Comparison of ENCODE assay signal across 1 cellular context in the genomic region with DNA sequence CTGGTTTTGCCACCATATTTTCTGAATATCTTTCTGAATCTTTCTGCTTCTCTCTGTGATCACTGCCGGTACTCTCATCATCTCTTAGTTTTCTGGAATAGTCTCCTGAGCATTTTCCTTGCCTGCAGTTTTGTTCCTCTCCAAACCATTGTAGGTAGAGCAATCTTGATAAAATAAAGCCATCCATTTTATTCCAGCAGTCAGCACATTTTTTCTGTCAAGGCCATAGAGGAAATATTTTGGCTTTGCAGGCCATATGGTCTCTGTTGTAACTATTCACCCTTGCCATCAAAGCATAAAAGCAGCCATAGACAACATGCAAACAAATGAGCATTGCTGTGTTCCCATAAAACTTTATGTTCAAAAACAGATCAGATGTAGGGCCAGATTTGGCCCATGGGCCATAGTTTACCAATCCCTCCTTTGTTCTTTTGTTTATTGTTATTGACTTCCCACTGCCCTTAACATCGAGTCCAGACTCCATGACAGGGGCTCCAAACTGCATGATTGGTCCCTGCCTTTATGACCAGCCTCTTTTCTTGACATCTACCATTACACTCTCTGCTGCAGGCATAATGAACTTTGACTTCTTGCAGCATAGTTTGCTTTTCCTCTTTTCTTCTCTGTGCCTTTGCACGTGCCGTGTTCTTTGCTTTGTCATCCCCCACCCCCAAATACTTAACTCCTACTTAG.
A peak's percentile ranks its signal among the peaks of the same experiment; 100 is the strongest.
TF ChIP-seq lines count a peak whose summit lies in the region.

No MANE protein-coding gene starts in this region.

TF ChIP-seq in HepG2, 621 proteins besides CTCF, POLR2A, EP300 and RAD21 (continued from another document and continues in another):
- TF ChIP-seq, protein P1, sequence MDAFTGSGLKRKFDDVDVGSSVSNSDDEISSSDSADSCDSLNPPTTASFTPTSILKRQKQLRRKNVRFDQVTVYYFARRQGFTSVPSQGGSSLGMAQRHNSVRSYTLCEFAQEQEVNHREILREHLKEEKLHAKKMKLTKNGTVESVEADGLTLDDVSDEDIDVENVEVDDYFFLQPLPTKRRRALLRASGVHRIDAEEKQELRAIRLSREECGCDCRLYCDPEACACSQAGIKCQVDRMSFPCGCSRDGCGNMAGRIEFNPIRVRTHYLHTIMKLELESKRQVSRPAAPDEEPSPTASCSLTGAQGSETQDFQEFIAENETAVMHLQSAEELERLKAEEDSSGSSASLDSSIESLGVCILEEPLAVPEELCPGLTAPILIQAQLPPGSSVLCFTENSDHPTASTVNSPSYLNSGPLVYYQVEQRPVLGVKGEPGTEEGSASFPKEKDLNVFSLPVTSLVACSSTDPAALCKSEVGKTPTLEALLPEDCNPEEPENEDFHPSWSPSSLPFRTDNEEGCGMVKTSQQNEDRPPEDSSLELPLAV (CRISPR knock-in tag; conservative IDR thresholded peaks at IDR 0.05; ENCODE audit: low read depth): no peak
- peak; percentile 70 for TF ChIP-seq ZNF652 (CRISPR knock-in tag; IDR thresholded peaks at IDR 0.05; ENCODE audit: borderline replicate concordance, low read depth)
- TF ChIP-seq SMAD1 (CRISPR knock-in tag; IDR thresholded peaks at IDR 0.05; ENCODE audit: borderline replicate concordance, low read depth): no peak
- no peak for TF ChIP-seq DR1 (CRISPR knock-in tag; IDR thresholded peaks at IDR 0.05)
- TF ChIP-seq ZNF777 (CRISPR knock-in tag; IDR thresholded peaks at IDR 0.05): no peak
- TF ChIP-seq SOX5 (CRISPR knock-in tag; IDR thresholded peaks at IDR 0.05; ENCODE audit: borderline replicate concordance): peak; percentile 69
- no peak for TF ChIP-seq ZNF350 (CRISPR knock-in tag; IDR thresholded peaks at IDR 0.05; ENCODE audit: borderline replicate concordance, low read depth)
- no peak for TF ChIP-seq SCMH1 (CRISPR knock-in tag; IDR thresholded peaks at IDR 0.05; ENCODE audit: borderline replicate concordance)
- no peak for TF ChIP-seq MIER3 (CRISPR knock-in tag; IDR thresholded peaks at IDR 0.05; ENCODE audit: borderline replicate concordance)
- TF ChIP-seq AGO2 (optimal IDR thresholded peaks at IDR 0.05; ENCODE audit: low read depth, low read length): no peak
- no peak for TF ChIP-seq ZNF577 (CRISPR knock-in tag; IDR thresholded peaks at IDR 0.05; ENCODE audit: borderline replicate concordance, low read depth)
- no peak for TF ChIP-seq CHD2 (IDR thresholded peaks at IDR 0.05; ENCODE audit: low read depth, low read length)
- peak; percentile 20 for TF ChIP-seq YY1 (IDR thresholded peaks at IDR 0.05; ENCODE audit: insufficient read depth, insufficient replicate concordance, low read depth, low read length)
- TF ChIP-seq POLR2G (IDR thresholded peaks at IDR 0.05; ENCODE audit: low read depth, low read length): no peak
- no peak for TF ChIP-seq EEA1 (CRISPR knock-in tag; IDR thresholded peaks at IDR 0.05; ENCODE audit: borderline replicate concordance)
- TF ChIP-seq PAXIP1 (CRISPR knock-in tag; conservative IDR thresholded peaks at IDR 0.05): peak; percentile 59
- no peak for TF ChIP-seq ARID3A (IDR thresholded peaks at IDR 0.05; ENCODE audit: low read depth, low read length)
- peak; percentile 74 for TF ChIP-seq NR2C2 (CRISPR knock-in tag; IDR thresholded peaks at IDR 0.05; ENCODE audit: borderline replicate concordance)
- TF ChIP-seq ISL2 (CRISPR knock-in tag; IDR thresholded peaks at IDR 0.05): no peak
- TF ChIP-seq ELF1 (CRISPR knock-in tag; IDR thresholded peaks at IDR 0.05): no peak
- TF ChIP-seq, protein P2, sequence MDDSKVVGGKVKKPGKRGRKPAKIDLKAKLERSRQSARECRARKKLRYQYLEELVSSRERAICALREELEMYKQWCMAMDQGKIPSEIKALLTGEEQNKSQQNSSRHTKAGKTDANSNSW (CRISPR knock-in tag; IDR thresholded peaks at IDR 0.05; ENCODE audit: borderline replicate concordance): no peak
- TF ChIP-seq, protein P3, sequence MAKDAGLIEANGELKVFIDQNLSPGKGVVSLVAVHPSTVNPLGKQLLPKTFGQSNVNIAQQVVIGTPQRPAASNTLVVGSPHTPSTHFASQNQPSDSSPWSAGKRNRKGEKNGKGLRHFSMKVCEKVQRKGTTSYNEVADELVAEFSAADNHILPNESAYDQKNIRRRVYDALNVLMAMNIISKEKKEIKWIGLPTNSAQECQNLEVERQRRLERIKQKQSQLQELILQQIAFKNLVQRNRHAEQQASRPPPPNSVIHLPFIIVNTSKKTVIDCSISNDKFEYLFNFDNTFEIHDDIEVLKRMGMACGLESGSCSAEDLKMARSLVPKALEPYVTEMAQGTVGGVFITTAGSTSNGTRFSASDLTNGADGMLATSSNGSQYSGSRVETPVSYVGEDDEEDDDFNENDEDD (CRISPR knock-in tag; IDR thresholded peaks at IDR 0.05; ENCODE audit: borderline replicate concordance): no peak
- peak; percentile 82; the same call in 1 of the 2 replicates for TF ChIP-seq REPIN1 (CRISPR knock-in tag; IDR thresholded peaks at IDR 0.05; ENCODE audit: borderline replicate concordance, low read depth)
- no peak for TF ChIP-seq MTF1 (CRISPR knock-in tag; IDR thresholded peaks at IDR 0.05)
- 0 out of 2 replicates have a peak, but pooled peaks have one; percentile 34 for TF ChIP-seq MLX (CRISPR knock-in tag; IDR thresholded peaks at IDR 0.05)
- TF ChIP-seq ZNF674 (CRISPR knock-in tag; IDR thresholded peaks at IDR 0.05; ENCODE audit: low read depth): no peak
- TF ChIP-seq ZNF30 (CRISPR knock-in tag; IDR thresholded peaks at IDR 0.05): no peak
- TF ChIP-seq ZNF274 (CRISPR knock-in tag; IDR thresholded peaks at IDR 0.05): no peak
- TF ChIP-seq NFATC3 (CRISPR knock-in tag; IDR thresholded peaks at IDR 0.05): no peak
- TF ChIP-seq ZGPAT (CRISPR knock-in tag; IDR thresholded peaks at IDR 0.05): no peak
- TF ChIP-seq ZNF253 (CRISPR knock-in tag; IDR thresholded peaks at IDR 0.05; ENCODE audit: borderline replicate concordance): no peak
- no peak for TF ChIP-seq ONECUT2 (CRISPR knock-in tag; IDR thresholded peaks at IDR 0.05)
- TF ChIP-seq RARA (CRISPR knock-in tag; IDR thresholded peaks at IDR 0.05): no peak
- no peak for TF ChIP-seq GRHL1 (CRISPR knock-in tag; conservative IDR thresholded peaks at IDR 0.05)
- no peak for TF ChIP-seq ZNF451 (CRISPR knock-in tag; IDR thresholded peaks at IDR 0.05)
- TF ChIP-seq MED13 (CRISPR knock-in tag; IDR thresholded peaks at IDR 0.05): no peak
- TF ChIP-seq RFX1 (IDR thresholded peaks at IDR 0.05): no peak
- TF ChIP-seq, protein P4, sequence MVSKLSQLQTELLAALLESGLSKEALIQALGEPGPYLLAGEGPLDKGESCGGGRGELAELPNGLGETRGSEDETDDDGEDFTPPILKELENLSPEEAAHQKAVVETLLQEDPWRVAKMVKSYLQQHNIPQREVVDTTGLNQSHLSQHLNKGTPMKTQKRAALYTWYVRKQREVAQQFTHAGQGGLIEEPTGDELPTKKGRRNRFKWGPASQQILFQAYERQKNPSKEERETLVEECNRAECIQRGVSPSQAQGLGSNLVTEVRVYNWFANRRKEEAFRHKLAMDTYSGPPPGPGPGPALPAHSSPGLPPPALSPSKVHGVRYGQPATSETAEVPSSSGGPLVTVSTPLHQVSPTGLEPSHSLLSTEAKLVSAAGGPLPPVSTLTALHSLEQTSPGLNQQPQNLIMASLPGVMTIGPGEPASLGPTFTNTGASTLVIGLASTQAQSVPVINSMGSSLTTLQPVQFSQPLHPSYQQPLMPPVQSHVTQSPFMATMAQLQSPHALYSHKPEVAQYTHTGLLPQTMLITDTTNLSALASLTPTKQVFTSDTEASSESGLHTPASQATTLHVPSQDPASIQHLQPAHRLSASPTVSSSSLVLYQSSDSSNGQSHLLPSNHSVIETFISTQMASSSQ (IDR thresholded peaks at IDR 0.05; ENCODE audit: low read depth): no peak
- TF ChIP-seq, protein P4 (CRISPR knock-in tag; IDR thresholded peaks at IDR 0.05; ENCODE audit: borderline replicate concordance): no peak
- TF ChIP-seq, protein P5, sequence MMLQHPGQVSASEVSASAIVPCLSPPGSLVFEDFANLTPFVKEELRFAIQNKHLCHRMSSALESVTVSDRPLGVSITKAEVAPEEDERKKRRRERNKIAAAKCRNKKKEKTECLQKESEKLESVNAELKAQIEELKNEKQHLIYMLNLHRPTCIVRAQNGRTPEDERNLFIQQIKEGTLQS (CRISPR knock-in tag; IDR thresholded peaks at IDR 0.05): no peak
- no peak for TF ChIP-seq XBP1 (CRISPR knock-in tag; IDR thresholded peaks at IDR 0.05)
- TF ChIP-seq NFYB (CRISPR knock-in tag; IDR thresholded peaks at IDR 0.05): peak; percentile 61
